Comparison of ENCODE assay signal across 1 cellular context in the genomic region with DNA sequence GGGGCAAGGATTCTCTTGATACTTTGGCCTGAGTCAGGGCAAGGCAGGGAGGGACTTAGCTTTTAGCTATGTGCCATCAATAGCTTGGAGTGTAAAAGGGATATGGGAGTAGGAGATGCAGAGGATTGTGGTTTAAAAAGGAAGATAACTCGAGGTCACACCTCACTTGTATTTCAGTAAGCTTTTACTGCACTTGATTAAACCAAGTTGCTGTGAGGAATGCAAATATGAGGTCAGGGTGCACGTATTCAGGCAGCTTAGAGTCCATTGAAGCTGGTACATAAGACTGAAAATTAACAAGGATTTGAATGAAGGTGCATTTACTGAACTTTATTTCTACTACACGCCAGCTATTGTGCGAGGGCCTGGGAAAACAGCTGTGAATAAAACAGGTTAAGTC.
TF ChIP-seq lines count a peak whose summit lies in the region.

No MANE protein-coding gene starts in this region.

TF ChIP-seq in IMR-90, 13 proteins besides CTCF, POLR2A, EP300 and RAD21:
- no peak for TF ChIP-seq NFE2L2 (IDR thresholded peaks at IDR 0.05; ENCODE audit: low read depth, low read length)
- no peak for TF ChIP-seq RCOR1 (IDR thresholded peaks at IDR 0.05; ENCODE audit: insufficient replicate concordance, low read length)
- no peak for TF ChIP-seq FOS (IDR thresholded peaks at IDR 0.05; ENCODE audit: low read depth, low read length)
- no peak for TF ChIP-seq MXI1 (IDR thresholded peaks at IDR 0.05; ENCODE audit: borderline replicate concordance, low read depth, low read length)
- TF ChIP-seq CEBPB (IDR thresholded peaks at IDR 0.05; ENCODE audit: low read depth, low read length) = no peak
- TF ChIP-seq MAFK (IDR thresholded peaks at IDR 0.05; ENCODE audit: low read depth, low read length) = no peak
- TF ChIP-seq, protein P1, sequence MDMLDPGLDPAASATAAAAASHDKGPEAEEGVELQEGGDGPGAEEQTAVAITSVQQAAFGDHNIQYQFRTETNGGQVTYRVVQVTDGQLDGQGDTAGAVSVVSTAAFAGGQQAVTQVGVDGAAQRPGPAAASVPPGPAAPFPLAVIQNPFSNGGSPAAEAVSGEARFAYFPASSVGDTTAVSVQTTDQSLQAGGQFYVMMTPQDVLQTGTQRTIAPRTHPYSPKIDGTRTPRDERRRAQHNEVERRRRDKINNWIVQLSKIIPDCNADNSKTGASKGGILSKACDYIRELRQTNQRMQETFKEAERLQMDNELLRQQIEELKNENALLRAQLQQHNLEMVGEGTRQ (IDR thresholded peaks at IDR 0.05; ENCODE audit: low read depth, low read length) = no peak
- TF ChIP-seq, protein P2, sequence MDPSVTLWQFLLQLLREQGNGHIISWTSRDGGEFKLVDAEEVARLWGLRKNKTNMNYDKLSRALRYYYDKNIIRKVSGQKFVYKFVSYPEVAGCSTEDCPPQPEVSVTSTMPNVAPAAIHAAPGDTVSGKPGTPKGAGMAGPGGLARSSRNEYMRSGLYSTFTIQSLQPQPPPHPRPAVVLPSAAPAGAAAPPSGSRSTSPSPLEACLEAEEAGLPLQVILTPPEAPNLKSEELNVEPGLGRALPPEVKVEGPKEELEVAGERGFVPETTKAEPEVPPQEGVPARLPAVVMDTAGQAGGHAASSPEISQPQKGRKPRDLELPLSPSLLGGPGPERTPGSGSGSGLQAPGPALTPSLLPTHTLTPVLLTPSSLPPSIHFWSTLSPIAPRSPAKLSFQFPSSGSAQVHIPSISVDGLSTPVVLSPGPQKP (IDR thresholded peaks at IDR 0.05; ENCODE audit: borderline replicate concordance, low read depth, low read length) = no peak
- TF ChIP-seq BHLHE40 (IDR thresholded peaks at IDR 0.05; ENCODE audit: low read depth, low read length) = no peak
- TF ChIP-seq RFX5 (IDR thresholded peaks at IDR 0.05; ENCODE audit: low read depth, low read length) = no peak
- no peak for TF ChIP-seq CHD1 (IDR thresholded peaks at IDR 0.05; ENCODE audit: low read depth, low read length)
- no peak for TF ChIP-seq SMC3 (IDR thresholded peaks at IDR 0.05; ENCODE audit: low read depth, low read length)
- no peak for TF ChIP-seq MAZ (IDR thresholded peaks at IDR 0.05; ENCODE audit: borderline replicate concordance, low read depth, low read length)
